16 cellular contexts compared by ENCODE assay signal in the genomic region with DNA sequence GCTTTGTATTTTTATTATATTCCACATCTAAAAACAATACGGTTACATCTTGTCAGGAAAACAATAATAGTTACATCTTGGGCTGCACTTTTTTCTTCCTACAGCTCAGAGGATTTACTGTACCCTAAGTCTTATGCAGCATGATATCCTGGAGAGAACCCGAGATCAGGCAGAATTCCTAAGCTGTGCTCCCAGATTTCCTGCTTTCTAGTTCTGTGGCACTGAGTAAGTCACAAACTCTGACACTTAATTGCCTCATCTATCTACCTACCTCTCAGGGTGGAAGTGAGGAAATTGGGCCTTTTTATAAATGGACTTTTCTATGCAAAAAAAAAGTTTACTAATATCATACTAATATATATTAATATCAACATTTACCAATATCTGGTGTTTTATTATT.
A peak's percentile ranks its signal among the peaks of the same experiment; 100 is the strongest.
DNase-seq lines count a peak whose midpoint lies in the region; ATAC-seq and TF ChIP-seq lines count a peak whose summit lies in the region.
"Had no signal": no experiment of that assay in that cellular context is flagged by ENCODE, and none has a peak within 500 bp of the region (broad histone marks: within the 10 kb centered on the region; RNA-seq: fewer than 3 reads in every experiment).

No MANE protein-coding gene starts in this region.

- DNase-seq in activated T-cell treated with anti-CD3 and anti-CD28 coated beads, Interleukin-2, amount 50 U/mL, for 24 hours, result no peak
- no peak for DNase-seq in activated T-cell treated with anti-CD3 and anti-CD28 coated beads, Interleukin-2, amount 50 U/mL, for 48 hours
- DNase-seq in SJSA1 (ENCODE audit: low read depth in 1 of 2, low spot score in 2 of 2) (no peak), epithelial cell of prostate (ENCODE audit: low read depth, low spot score) (no peak), gastrocnemius medialis (no peak), psoas muscle (no peak), superior temporal gyrus (ENCODE audit: extremely low spot score) (no peak), KG1 (lab: John Stamatoyannopoulos, UW) (no peak)
- DNase-seq: activated CD8-positive, alpha-beta memory T cell treated with anti-CD3 and anti-CD28 coated beads, Interleukin-2, amount 50 U/mL, for 4 hours; esophagus squamous epithelium; kidney; NCI-H2171 treated with DMSO at 0.1 percent for 48 hours; T-helper 9 cell had no signal

- no peaks in the 10 kb centered on the region for H3K27me3 ChIP-seq in SJSA1 (replicated peaks)
- no peaks in the 10 kb centered on the region for H3K27me3 ChIP-seq in gastrocnemius medialis
- H3K27me3 ChIP-seq in psoas muscle (ENCODE audit: insufficient read depth in 3 of 3, low read length in 2 of 3), result no peaks in the 10 kb centered on the region
- H3K27me3 ChIP-seq: esophagus squamous epithelium, MG63, neural progenitor cell had no signal

- H3K27ac ChIP-seq in SJSA1, result peak overlapping the region; percentile 23; the same call in 1 of the 2 replicates
- peak overlapping the region; percentile 100 for H3K27ac ChIP-seq in epithelial cell of prostate
- peak overlapping the region; percentile 4 to 91 (median 36) for H3K27ac ChIP-seq in gastrocnemius medialis
- H3K27ac ChIP-seq in psoas muscle, result no peak overlapping the region
- H3K27ac ChIP-seq: neural progenitor cell had no signal

- H3K27me3 Mint-ChIP-seq in activated T-cell treated with anti-CD3 and anti-CD28 coated beads, Interleukin-2, amount 50 U/mL, for 24 hours, result no peaks in the 10 kb centered on the region

- TF ChIP-seq POLR2A in gastrocnemius medialis (IDR thresholded peaks at IDR 0.05), result no peak

- peaks cover 70% of the 10 kb centered on the region for H3K4me1 Mint-ChIP-seq in activated T-cell treated with anti-CD3 and anti-CD28 coated beads, Interleukin-2, amount 50 U/mL, for 24 hours (ENCODE audit: low read depth)

- H3K4me3 ChIP-seq in SJSA1, result no peak overlapping the region
- no peak overlapping the region for H3K4me3 ChIP-seq in gastrocnemius medialis
- H3K4me3 ChIP-seq in psoas muscle, result no peak overlapping the region
- H3K4me3 ChIP-seq: esophagus squamous epithelium, MG63, neural progenitor cell, smooth muscle cell had no signal

- H3K27ac Mint-ChIP-seq in activated T-cell treated with anti-CD3 and anti-CD28 coated beads, Interleukin-2, amount 50 U/mL, for 24 hours, result peak overlapping the region; percentile 100
- H3K27ac Mint-ChIP-seq: neural progenitor cell had no signal

- H3K36me3 ChIP-seq in SJSA1 (no peaks in the 10 kb centered on the region), gastrocnemius medialis (no peaks in the 10 kb centered on the region), psoas muscle (ENCODE audit: insufficient read depth in 1 of 2, low read depth in 1 of 2) (no peaks in the 10 kb centered on the region)
- H3K36me3 ChIP-seq: esophagus squamous epithelium, MG63, neural progenitor cell had no signal

- in situ Hi-C loops in gastrocnemius medialis (cut with MboI; ENCODE audit: low sequenced_read_pairs in 4 of 4), result no loop called here

- no peaks in the 10 kb centered on the region for H3K9me3 Mint-ChIP-seq in activated T-cell treated with anti-CD3 and anti-CD28 coated beads, Interleukin-2, amount 50 U/mL, for 24 hours
- H3K9me3 Mint-ChIP-seq: neural progenitor cell had no signal

- intact Hi-C loops in gastrocnemius medialis (cut with DNase I; ENCODE audit: low total_unique reads) (loop anchor here (5.0 kb wide), 1 partner anchor 140 kb away; no protein-coding TSS in a partner anchor), psoas muscle (cut with DNase I) (loop anchor here in 1 of 2 donors (5.0 kb wide), 1 partner anchor 55 kb away; no protein-coding TSS in a partner anchor)

- 47 to 78% (median 56%) methylated on average over 2 of the region's 2 CpGs for whole genome bisulfite sequencing in psoas muscle, 3 donors

- H3K4me1 ChIP-seq in SJSA1 (replicated peaks) (peaks cover 18% of the 10 kb centered on the region), gastrocnemius medialis (peaks cover 19 to 39% of the 10 kb centered on the region in 2 donors), psoas muscle (peaks cover 49% of the 10 kb centered on the region)

- TF ChIP-seq CTCF in gastrocnemius medialis (IDR thresholded peaks at IDR 0.05 in 4 of 5, conservative IDR thresholded peaks at IDR 0.05 in 1 of 5), result no peak
- no peak for TF ChIP-seq CTCF in psoas muscle (IDR thresholded peaks at IDR 0.05)

- ATAC-seq in gastrocnemius medialis (no peak), psoas muscle (no peak)

- H3K4me3 Mint-ChIP-seq in activated T-cell treated with anti-CD3 and anti-CD28 coated beads, Interleukin-2, amount 50 U/mL, for 24 hours, result peak overlapping the region; percentile 91
- H3K4me3 Mint-ChIP-seq: neural progenitor cell had no signal

- H3K9me3 ChIP-seq in SJSA1 (replicated peaks) (no peaks in the 10 kb centered on the region), gastrocnemius medialis (no peaks in the 10 kb centered on the region), psoas muscle (no peaks in the 10 kb centered on the region)
- H3K9me3 ChIP-seq: esophagus squamous epithelium, MG63 had no signal

- H3K36me3 Mint-ChIP-seq in activated T-cell treated with anti-CD3 and anti-CD28 coated beads, Interleukin-2, amount 50 U/mL, for 24 hours (ENCODE audit: low read depth), result peaks cover 17% of the 10 kb centered on the region
- H3K36me3 Mint-ChIP-seq: neural progenitor cell had no signal
